In the genomic region with DNA sequence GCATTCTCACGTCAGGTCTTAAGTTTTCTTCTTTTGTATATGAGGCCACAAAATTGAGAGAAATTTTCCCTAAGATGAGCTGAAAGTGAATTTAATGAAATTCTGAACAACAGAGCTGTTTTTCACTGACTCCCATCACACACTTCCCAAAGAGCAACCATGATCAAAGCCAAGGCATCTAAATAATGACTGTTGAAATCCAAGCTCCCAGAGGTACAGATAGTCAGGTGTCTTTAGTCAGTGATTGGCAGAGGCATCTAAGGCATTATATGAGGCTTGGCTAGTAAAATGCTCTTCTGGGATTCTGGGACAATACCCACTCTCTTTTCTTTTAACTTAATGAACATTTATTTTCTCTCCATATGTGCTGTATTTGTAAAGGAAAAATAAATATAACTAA, we compare ENCODE assay signal across 2 cellular contexts.
TF ChIP-seq lines count a peak whose summit lies in the region.

No MANE protein-coding gene starts in this region.

TF ChIP-seq in IMR-90, 13 proteins besides CTCF, POLR2A, EP300 and RAD21:
- TF ChIP-seq, protein P1, sequence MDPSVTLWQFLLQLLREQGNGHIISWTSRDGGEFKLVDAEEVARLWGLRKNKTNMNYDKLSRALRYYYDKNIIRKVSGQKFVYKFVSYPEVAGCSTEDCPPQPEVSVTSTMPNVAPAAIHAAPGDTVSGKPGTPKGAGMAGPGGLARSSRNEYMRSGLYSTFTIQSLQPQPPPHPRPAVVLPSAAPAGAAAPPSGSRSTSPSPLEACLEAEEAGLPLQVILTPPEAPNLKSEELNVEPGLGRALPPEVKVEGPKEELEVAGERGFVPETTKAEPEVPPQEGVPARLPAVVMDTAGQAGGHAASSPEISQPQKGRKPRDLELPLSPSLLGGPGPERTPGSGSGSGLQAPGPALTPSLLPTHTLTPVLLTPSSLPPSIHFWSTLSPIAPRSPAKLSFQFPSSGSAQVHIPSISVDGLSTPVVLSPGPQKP (IDR thresholded peaks at IDR 0.05; ENCODE audit: borderline replicate concordance, low read depth, low read length), result no peak
- TF ChIP-seq BHLHE40 (IDR thresholded peaks at IDR 0.05; ENCODE audit: low read depth, low read length) (no peak), CHD1 (IDR thresholded peaks at IDR 0.05; ENCODE audit: low read depth, low read length) (no peak), NFE2L2 (IDR thresholded peaks at IDR 0.05; ENCODE audit: low read depth, low read length) (no peak), CEBPB (IDR thresholded peaks at IDR 0.05; ENCODE audit: low read depth, low read length) (no peak), RFX5 (IDR thresholded peaks at IDR 0.05; ENCODE audit: low read depth, low read length) (no peak)

TF ChIP-seq in H1, 55 proteins besides CTCF, POLR2A, EP300 and RAD21:
- peak; percentile 62; the same call in 1 of the 2 replicates for TF ChIP-seq POLR2AphosphoS5 (IDR thresholded peaks at IDR 0.05; ENCODE audit: low read depth, low read length)
- TF ChIP-seq CBX5 (IDR thresholded peaks at IDR 0.05; ENCODE audit: low read depth, low read length), result no peak
